In genomic region chr3:143157957-143158548, GRCh38 we compare ENCODE assay signal across 9 cellular contexts. TPM values are rescaled to one million over a fixed set of nuclear protein-coding genes. Genes with fewer than 3 reads are reported as not detected.
DNase-seq lines count a peak whose midpoint lies in the region; ATAC-seq lines count a peak whose summit lies in the region.
"Had no signal": no experiment of that assay in that cellular context is flagged by ENCODE, and none has a peak within 500 bp of the region (broad histone marks: within the 10 kb centered on the region; RNA-seq: fewer than 3 reads in every experiment).

No MANE protein-coding gene starts in this region.

- no peak overlapping the region for H3K4me3 Mint-ChIP-seq in immature natural killer cell
- H3K4me3 Mint-ChIP-seq: effector memory CD8-positive, alpha-beta T cell had no signal

- ATAC-seq in GM19023 (IDR thresholded peaks at IDR 0.05; ENCODE audit: unreplicated experiment) (peak; percentile 72), GM21717 (IDR thresholded peaks at IDR 0.05; ENCODE audit: unreplicated experiment) (peak; percentile 49), HG03354 (IDR thresholded peaks at IDR 0.05; ENCODE audit: poor library complexity, severe bottlenecking, unreplicated experiment) (peak; percentile 76)
- ATAC-seq: effector memory CD8-positive, alpha-beta T cell; left ventricle myocardium superior had no signal

- peaks cover 0 to 1% (median 0%) of the 10 kb centered on the region in 3 donors for H3K27me3 Mint-ChIP-seq in immature natural killer cell (ENCODE audit: low read depth in 3 of 3)
- H3K27me3 Mint-ChIP-seq: effector memory CD8-positive, alpha-beta T cell had no signal

- no peak for DNase-seq in immature natural killer cell
- DNase-seq in NCI-H2196 (lab: John Stamatoyannopoulos, UW; ENCODE audit: unreplicated experiment): no peak
- DNase-seq in NCI-H1048 (lab: John Stamatoyannopoulos, UW): no peak
- no peak for DNase-seq in NAMALWA (ENCODE audit: low spot score)
- DNase-seq: effector memory CD8-positive, alpha-beta T cell; left ventricle myocardium superior had no signal

- H3K4me1 Mint-ChIP-seq in immature natural killer cell: peaks cover 15 to 24% of the 10 kb centered on the region in 2 donors

- H3K9me3 Mint-ChIP-seq in immature natural killer cell: no peaks in the 10 kb centered on the region
- H3K9me3 Mint-ChIP-seq: effector memory CD8-positive, alpha-beta T cell had no signal

- peak overlapping the region in 4 of 6 donors; percentile 1 to 55 (median 22) for H3K27ac Mint-ChIP-seq in immature natural killer cell
- H3K27ac Mint-ChIP-seq: effector memory CD8-positive, alpha-beta T cell had no signal

- peaks cover 0 to 22% (median 0%) of the 10 kb centered on the region in 3 donors for H3K36me3 Mint-ChIP-seq in immature natural killer cell

RNA-seq across cellular contexts. Expression of gene CHST2, which starts 38.5 kb away (rescaled TPM):
- polyA plus RNA-seq in immature natural killer cell: 100 to 1,000 TPM; 105 to 117 (median 116) TPM
